20 cellular contexts compared by ENCODE assay signal in the genomic region with DNA sequence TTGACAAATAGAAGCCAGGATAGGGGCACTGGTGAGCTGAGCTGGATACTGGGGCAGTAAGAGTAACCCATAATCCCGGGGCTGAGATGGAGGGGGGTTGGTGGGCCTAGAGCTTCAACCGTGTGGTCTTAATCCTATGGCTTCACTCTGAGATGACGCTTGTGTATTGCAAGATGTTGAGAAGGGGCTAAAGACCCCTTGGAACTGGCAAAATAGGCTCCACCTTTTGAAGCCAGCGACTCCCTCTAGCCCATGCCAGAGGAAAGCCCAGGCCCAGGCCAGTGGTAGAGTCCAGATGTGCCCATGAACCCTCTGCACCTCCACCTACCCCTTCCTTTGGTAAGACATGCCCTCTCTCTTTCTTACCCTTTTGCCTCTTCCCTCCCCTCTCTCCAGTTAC. TPM values are rescaled to one million over a fixed set of nuclear protein-coding genes. Genes with fewer than 3 reads are reported as not detected.
DNase-seq lines count a peak whose midpoint lies in the region; ATAC-seq, FAIRE-seq and TF ChIP-seq lines count a peak whose summit lies in the region.
"Had no signal": no experiment of that assay in that cellular context is flagged by ENCODE, and none has a peak within 500 bp of the region (broad histone marks: within the 10 kb centered on the region; RNA-seq: fewer than 3 reads in every experiment).

No MANE protein-coding gene starts in this region.

- H3K36me3 Mint-ChIP-seq in natural killer cell: peaks cover 18% of the 10 kb centered on the region
- no peaks in the 10 kb centered on the region for H3K36me3 Mint-ChIP-seq in natural killer cell treated with Interleukin-12 subunit alpha and Interleukin-12 subunit beta and Interleukin-15 and Interleukin-18, amount 100 ng/mL, for 72 hours
- no peaks in the 10 kb centered on the region for H3K36me3 Mint-ChIP-seq in IgD-negative memory B cell
- H3K36me3 Mint-ChIP-seq: CD4-positive, alpha-beta memory T cell had no signal

- H3K4me3 Mint-ChIP-seq in natural killer cell: peak overlapping the region; percentile 45
- H3K4me3 Mint-ChIP-seq in natural killer cell treated with Interleukin-12 subunit alpha and Interleukin-12 subunit beta and Interleukin-15 and Interleukin-18, amount 100 ng/mL, for 72 hours: no peak overlapping the region
- peak overlapping the region in 1 of 4 donors; percentile 74 for H3K4me3 Mint-ChIP-seq in IgD-negative memory B cell
- H3K4me3 Mint-ChIP-seq: CD4-positive, alpha-beta memory T cell had no signal

- H3K27ac ChIP-seq in kidney (ENCODE audit: low read depth in 2 of 2, low read length in 2 of 2): no peak overlapping the region

- intact Hi-C loops in natural killer cell (cut with micrococcal nuclease): loop anchor here (5.0 kb wide), 2 partner anchors 38 to 323 kb away; partner anchors contain the start of genes CBX5 and HNRNPA1
- intact Hi-C loops in kidney (cut with DNase I): no loop called here

- no peak overlapping the region for H3K4me3 ChIP-seq in kidney (ENCODE audit: low read length in 2 of 2)
- H3K4me3 ChIP-seq: HAP-1 had no signal

- H3K27ac Mint-ChIP-seq in natural killer cell (no peak overlapping the region), IgD-negative memory B cell (peak overlapping the region in 2 of 3 donors; percentile 83 to 87)
- no peak overlapping the region for H3K27ac Mint-ChIP-seq in natural killer cell treated with Interleukin-12 subunit alpha and Interleukin-12 subunit beta and Interleukin-15 and Interleukin-18, amount 100 ng/mL, for 72 hours

- H3K36me3 ChIP-seq in kidney (ENCODE audit: control insufficient read depth in 1 of 2, insufficient read depth in 2 of 2, low read length in 2 of 2): no peaks in the 10 kb centered on the region
- H3K36me3 ChIP-seq: HAP-1 had no signal

- ATAC-seq in natural killer cell (no peak), omental fat pad (ENCODE audit: low FRiP score) (no peak)
- ATAC-seq in natural killer cell treated with Interleukin-12 subunit alpha and Interleukin-12 subunit beta and Interleukin-15 and Interleukin-18, amount 100 ng/mL, for 72 hours: no peak

- H3K4me1 ChIP-seq in kidney (ENCODE audit: control insufficient read depth in 1 of 2, insufficient read depth in 1 of 2, low read depth in 1 of 2, low read length in 2 of 2): no peaks in the 10 kb centered on the region

- FAIRE-seq in kidney (lab: Jason Lieb, UNC): no peak
- FAIRE-seq: GM12891, GM18507, H54 had no signal

- no peaks in the 10 kb centered on the region for H3K9me3 ChIP-seq in kidney (ENCODE audit: control insufficient read depth in 1 of 2, low read length in 2 of 2)
- H3K9me3 ChIP-seq: HAP-1 had no signal

- no peaks in the 10 kb centered on the region for H3K9me3 Mint-ChIP-seq in natural killer cell
- H3K9me3 Mint-ChIP-seq in natural killer cell treated with Interleukin-12 subunit alpha and Interleukin-12 subunit beta and Interleukin-15 and Interleukin-18, amount 100 ng/mL, for 72 hours: no peaks in the 10 kb centered on the region
- H3K9me3 Mint-ChIP-seq in IgD-negative memory B cell: peaks cover 0 to 8% (median 0%) of the 10 kb centered on the region in 3 donors

- H3K9ac ChIP-seq in kidney (ENCODE audit: low read length in 2 of 2): no peak overlapping the region

- peaks cover 73 to 84% of the 10 kb centered on the region in 2 donors for H3K27me3 Mint-ChIP-seq in natural killer cell (ENCODE audit: low read depth in 2 of 2)
- H3K27me3 Mint-ChIP-seq in natural killer cell treated with Interleukin-12 subunit alpha and Interleukin-12 subunit beta and Interleukin-15 and Interleukin-18, amount 100 ng/mL, for 72 hours: peaks cover 54 to 71% of the 10 kb centered on the region in 2 donors
- peaks cover 86% of the 10 kb centered on the region for H3K27me3 Mint-ChIP-seq in IgD-negative memory B cell

- TF ChIP-seq CTCF in natural killer cell (IDR thresholded peaks at IDR 0.05) (no peak), kidney (IDR thresholded peaks at IDR 0.05; ENCODE audit: borderline replicate concordance, extremely low read depth, insufficient read depth) (no peak), omental fat pad (IDR thresholded peaks at IDR 0.05) (no peak)

- DNase-seq in natural killer cell: no peak
- no peak for DNase-seq in natural killer cell treated with Interleukin-12 subunit alpha and Interleukin-12 subunit beta and Interleukin-15 and Interleukin-18, amount 100 ng/mL, for 72 hours (ENCODE audit: low spot score)
- DNase-seq in kidney: peak; percentile 20
- no peak for DNase-seq in HuH-7 (ENCODE audit: low spot score)
- DNase-seq in omental fat pad (ENCODE audit: low spot score): no peak
- DNase-seq: C1 segment of cervical spinal cord; Calu3; CD4-positive, alpha-beta memory T cell; COR-L47; DMS53; DMS79 treated with DMSO at 0.1 percent for 48 hours; GF-D8; GOT3 had no signal

- peaks cover 26 to 36% of the 10 kb centered on the region in 2 donors for H3K4me1 Mint-ChIP-seq in natural killer cell
- peaks cover 26 to 32% of the 10 kb centered on the region in 2 donors for H3K4me1 Mint-ChIP-seq in natural killer cell treated with Interleukin-12 subunit alpha and Interleukin-12 subunit beta and Interleukin-15 and Interleukin-18, amount 100 ng/mL, for 72 hours (ENCODE audit: low read depth in 2 of 2)
- H3K4me1 Mint-ChIP-seq in IgD-negative memory B cell: peaks cover 9 to 18% (median 13%) of the 10 kb centered on the region in 3 donors

RNA-seq across cellular contexts. Expression of gene HOXC12, which starts 4.6 kb away (rescaled TPM):
- total RNA-seq in natural killer cell (not detected), kidney (not detected), omental fat pad (not detected)
- not detected for total RNA-seq in natural killer cell treated with Interleukin-12 subunit alpha and Interleukin-12 subunit beta and Interleukin-15 and Interleukin-18, amount 100 ng/mL, for 72 hours
- polyA plus RNA-seq in IgD-negative memory B cell (not detected), kidney (ENCODE audit: insufficient read depth, low read depth, low replicate concordance) (not detected)
- total RNA-seq: A172; Calu3; CD4-positive, alpha-beta memory T cell; G401 had no signal
- polyA plus RNA-seq: CD4-positive, alpha-beta memory T cell had no signal

RNA-seq across cellular contexts. Expression of gene HOXC11, which starts 13.6 kb away (rescaled TPM):
- total RNA-seq in natural killer cell (not detected), kidney (1.4 TPM), omental fat pad (not detected)
- total RNA-seq in natural killer cell treated with Interleukin-12 subunit alpha and Interleukin-12 subunit beta and Interleukin-15 and Interleukin-18, amount 100 ng/mL, for 72 hours: not detected
- polyA plus RNA-seq in IgD-negative memory B cell (not detected), kidney (ENCODE audit: insufficient read depth, low read depth, low replicate concordance) (0.75 TPM)
- total RNA-seq: Calu3; CD4-positive, alpha-beta memory T cell had no signal
- polyA plus RNA-seq: CD4-positive, alpha-beta memory T cell had no signal

RNA-seq across cellular contexts. Expression of gene HOTAIR, which starts 15.4 kb away (rescaled TPM):
- total RNA-seq in natural killer cell (not detected), kidney (0.76 TPM), omental fat pad (under 1 TPM in 1 of 4 donors, not detected in 3; 0.32 TPM)
- total RNA-seq in natural killer cell treated with Interleukin-12 subunit alpha and Interleukin-12 subunit beta and Interleukin-15 and Interleukin-18, amount 100 ng/mL, for 72 hours: not detected
- polyA plus RNA-seq in IgD-negative memory B cell (not detected), kidney (ENCODE audit: insufficient read depth, low read depth, low replicate concordance) (0.52 TPM)
- total RNA-seq: Calu3; CD4-positive, alpha-beta memory T cell had no signal
- polyA plus RNA-seq: CD4-positive, alpha-beta memory T cell had no signal

RNA-seq across cellular contexts. Expression of gene HOXC13, which starts 20.7 kb away (rescaled TPM):
- not detected for total RNA-seq in natural killer cell
- not detected for total RNA-seq in natural killer cell treated with Interleukin-12 subunit alpha and Interleukin-12 subunit beta and Interleukin-15 and Interleukin-18, amount 100 ng/mL, for 72 hours
- polyA plus RNA-seq in IgD-negative memory B cell: not detected
- not detected for total RNA-seq in kidney
- polyA plus RNA-seq in kidney (ENCODE audit: insufficient read depth, low read depth, low replicate concordance): not detected
- total RNA-seq in omental fat pad: not detected
- total RNA-seq: Calu3; CD4-positive, alpha-beta memory T cell had no signal
- polyA plus RNA-seq: CD4-positive, alpha-beta memory T cell had no signal

RNA-seq across cellular contexts. Expression of gene HOXC10, which starts 25.6 kb away (rescaled TPM):
- total RNA-seq in natural killer cell: not detected
- not detected for total RNA-seq in natural killer cell treated with Interleukin-12 subunit alpha and Interleukin-12 subunit beta and Interleukin-15 and Interleukin-18, amount 100 ng/mL, for 72 hours
- polyA plus RNA-seq in IgD-negative memory B cell: not detected
- total RNA-seq in kidney: 50.7 TPM
- polyA plus RNA-seq in kidney (ENCODE audit: insufficient read depth, low read depth, low replicate concordance): 49.7 TPM
- total RNA-seq in omental fat pad: not detected
- total RNA-seq: CD4-positive, alpha-beta memory T cell had no signal
- polyA plus RNA-seq: CD4-positive, alpha-beta memory T cell had no signal

Comparison
In these comparisons a context has a peak if more than half of its experiments do, and no peak if none do; other contexts are left out.
1. H3K27ac Mint-ChIP-seq: peak in IgD-negative memory B cell (2 of 3); none in natural killer cell (0 of 2) and natural killer cell treated with Interleukin-12 subunit alpha and Interleukin-12 subunit beta and Interleukin-15 and Interleukin-18, amount 100 ng/mL, for 72 hours (0 of 2).